8 cellular contexts compared by ENCODE assay signal in genomic region chr3:134473868-134474546, GRCh38. TPM values are rescaled to one million over a fixed set of nuclear protein-coding genes. Genes with fewer than 3 reads are reported as not detected.
DNase-seq lines count a peak whose midpoint lies in the region; ATAC-seq and TF ChIP-seq lines count a peak whose summit lies in the region.

No MANE protein-coding gene starts in this region.

- H3K4ac ChIP-seq in neuronal stem cell (ENCODE audit: low read length) = no peak overlapping the region

- H2BK15ac ChIP-seq in neuronal stem cell (ENCODE audit: low read length) = no peak overlapping the region

- peak overlapping the region; percentile 19; the same call in 1 of the 2 replicates for H3K4me2 ChIP-seq in PC-3 (ENCODE audit: low read length)
- no peak overlapping the region for H3K4me2 ChIP-seq in neuronal stem cell (ENCODE audit: insufficient read depth, low read length, poor library complexity, severe bottlenecking)

- peaks cover 26% of the 10 kb centered on the region for H3K4me1 ChIP-seq in PC-3 (ENCODE audit: insufficient read depth, low read length)
- peaks cover 3 to 4% of the 10 kb centered on the region in 2 donors for H3K4me1 ChIP-seq in neuronal stem cell (ENCODE audit: control insufficient read depth in 2 of 2, insufficient read depth in 1 of 2, low read depth in 1 of 2, low read length in 2 of 2)
- peaks cover 40% of the 10 kb centered on the region for H3K4me1 ChIP-seq in suprapubic skin

- TF ChIP-seq POLR2A in suprapubic skin (IDR thresholded peaks at IDR 0.05) = no peak

- no peak overlapping the region for H3K9ac ChIP-seq in PC-3 (ENCODE audit: low read length)
- no peak overlapping the region for H3K9ac ChIP-seq in neuronal stem cell (ENCODE audit: low read depth, low read length, poor library complexity)

- H4K20me1 ChIP-seq in PC-3 (ENCODE audit: low read length) = no peaks in the 10 kb centered on the region

- DNase-seq in GM06990 (ENCODE audit: extremely low read depth, insufficient read length) = no peak
- peak; percentile 40 for DNase-seq in HuH-7 (ENCODE audit: low spot score)
- DNase-seq in PC-3 = peak; percentile 90
- DNase-seq in activated T-cell treated with anti-CD3 and anti-CD28 coated beads, Interleukin-2, amount 50 U/mL, for 48 hours = peak; percentile 81 to 84
- peak; percentile 91 for DNase-seq in fibroblast of peridontal ligament (ENCODE audit: extremely low read depth)
- DNase-seq in neuronal stem cell (ENCODE audit: low spot score) = peak; percentile 90
- DNase-seq in suprapubic skin (ENCODE audit: low spot score in 2 of 2) = peak in 1 of 2 donors; percentile 84

- no peak overlapping the region for H3K4me3 ChIP-seq in GM06990 (replicated peaks; ENCODE audit: low read depth, low read length)
- no peak overlapping the region for H3K4me3 ChIP-seq in PC-3 (ENCODE audit: low read length)
- H3K4me3 ChIP-seq in neuronal stem cell (ENCODE audit: low read length in 2 of 2) = no peak overlapping the region
- H3K4me3 ChIP-seq in suprapubic skin = no peak overlapping the region

- H3K23ac ChIP-seq in neuronal stem cell (ENCODE audit: low read depth, low read length, poor library complexity) = no peak overlapping the region

- no peak overlapping the region for H3K14ac ChIP-seq in neuronal stem cell (ENCODE audit: low read length)

- peak; percentile 26 for ATAC-seq in PC-3
- no peak for ATAC-seq in GM19328 (IDR thresholded peaks at IDR 0.05; ENCODE audit: unreplicated experiment)

- no peak overlapping the region for H4K91ac ChIP-seq in neuronal stem cell (ENCODE audit: low read depth, low read length, poor library complexity)

- H2AK5ac ChIP-seq in neuronal stem cell (ENCODE audit: low read depth, low read length) = peak overlapping the region; percentile 25

- H2BK120ac ChIP-seq in neuronal stem cell (ENCODE audit: low read depth, low read length) = no peak overlapping the region

- no peak overlapping the region for H2AFZ ChIP-seq in PC-3 (ENCODE audit: low read length)
- H2AFZ ChIP-seq in neuronal stem cell (ENCODE audit: low read length) = peak overlapping the region; percentile 69

- TF ChIP-seq CTCF in GM06990 (IDR thresholded peaks at IDR 0.05; ENCODE audit: insufficient read depth, low read length, poor library complexity, severe bottlenecking) = peak; percentile 65
- TF ChIP-seq CTCF in PC-3 (conservative IDR thresholded peaks at IDR 0.05; ENCODE audit: low read depth, low read length) = peak; percentile 77
- peak; percentile 59 to 71 for TF ChIP-seq CTCF in suprapubic skin (IDR thresholded peaks at IDR 0.05)

- TF ChIP-seq EP300 in suprapubic skin (IDR thresholded peaks at IDR 0.05) = no peak

- BruUV-seq in PC-3 (replicated peaks; lab: Mats Ljungman, UMichigan) = no TSS peak

- H3K27me3 ChIP-seq in GM06990 (replicated peaks; ENCODE audit: control insufficient read depth, insufficient read depth, low read length) (no peaks in the 10 kb centered on the region), PC-3 (ENCODE audit: low read length) (no peaks in the 10 kb centered on the region), neuronal stem cell (ENCODE audit: control insufficient read depth in 3 of 3, insufficient read depth in 3 of 3, low read depth in 1 of 3, low read length in 3 of 3) (no peaks in the 10 kb centered on the region), suprapubic skin (no peaks in the 10 kb centered on the region)

- H3K79me2 ChIP-seq in PC-3 (ENCODE audit: low read length) = no peaks in the 10 kb centered on the region

- H3K27ac ChIP-seq in PC-3 (ENCODE audit: low read length) = no peak overlapping the region
- no peak overlapping the region for H3K27ac ChIP-seq in neuronal stem cell (replicated peaks; ENCODE audit: low read length)
- H3K27ac ChIP-seq in suprapubic skin = no peak overlapping the region

- CTCF ChIA-PET in PC-3 (lab: Charles Lee) = interaction anchor here (0.7 to 1.0 kb wide), 9 partner anchors 10 to 1066 kb away, joined by 3 to 5 read pairs (median 3); partner anchors contain the start of gene AMOTL2

- H3K79me1 ChIP-seq in neuronal stem cell (ENCODE audit: low read depth, low read length) = no peaks in the 10 kb centered on the region

- H3K9me3 ChIP-seq in PC-3 (ENCODE audit: low read length) = no peaks in the 10 kb centered on the region
- H3K9me3 ChIP-seq in neuronal stem cell (replicated peaks in 1 of 2; ENCODE audit: control insufficient read depth in 2 of 2, insufficient read depth in 1 of 2, low read depth in 1 of 2, low read length in 2 of 2) = no peaks in the 10 kb centered on the region
- no peaks in the 10 kb centered on the region for H3K9me3 ChIP-seq in suprapubic skin

- H3K36me3 ChIP-seq in GM06990 (ENCODE audit: control insufficient read depth, insufficient read depth, low read length) (peaks cover 10% of the 10 kb centered on the region), PC-3 (ENCODE audit: low read depth, low read length) (peaks cover 12% of the 10 kb centered on the region), neuronal stem cell (replicated peaks in 1 of 2; ENCODE audit: control insufficient read depth in 2 of 2, insufficient read depth in 2 of 2, low read length in 2 of 2) (peaks cover 16 to 38% of the 10 kb centered on the region in 2 donors), suprapubic skin (peaks cover 27% of the 10 kb centered on the region)

- H3K9me2 ChIP-seq in PC-3 (replicated peaks; ENCODE audit: low read length) = no peaks in the 10 kb centered on the region

- H2BK12ac ChIP-seq in neuronal stem cell (ENCODE audit: low read length) = no peak overlapping the region

- H3F3A ChIP-seq in PC-3 (ENCODE audit: low read length, unreplicated experiment) = no peaks in the 10 kb centered on the region

- H4K8ac ChIP-seq in neuronal stem cell (ENCODE audit: low read depth, low read length) = no peak overlapping the region

- H3K18ac ChIP-seq in neuronal stem cell (ENCODE audit: low read length) = peak overlapping the region; percentile 88

- no peak overlapping the region for H2BK5ac ChIP-seq in neuronal stem cell (ENCODE audit: low read length)

- intact Hi-C loops in PC-3 (cut with micrococcal nuclease) = loop anchor here (1.0 to 5.0 kb wide), 4 partner anchors 47 to 261 kb away; no protein-coding TSS in a partner anchor

- POLR2A ChIA-PET in PC-3 (lab: Charles Lee; ENCODE audit: unreplicated experiment) = interaction anchor here (0.8 kb wide), 1 partner anchor 109 kb away, joined by 3 read pairs; no protein-coding TSS in a partner anchor

- WGBS in neuronal stem cell (ENCODE audit: extremely low coverage in 2 of 2, insufficient read length in 2 of 2, insufficient replicate concordance in 1 of 2), 2 donors = no CpG with 5 or more reads among the region's 9 CpGs
- WGBS in suprapubic skin = 19% methylated on average over 9 of the region's 9 CpGs

RNA-seq across cellular contexts. Expression of gene ANAPC13, which starts 11.8 kb away (rescaled TPM):
- total RNA-seq in PC-3 (2014; rRNA removed) (19.3 and 21.0 TPM in 2 replicates), suprapubic skin (10 to 100 TPM; 20.8 to 51.2 (median 46.0) TPM)
- 68.7 TPM for polyA plus RNA-seq in neuronal stem cell (2013, experiment 1 of 2)
- polyA plus RNA-seq in neuronal stem cell (2013, experiment 2 of 2) = 68.7 TPM

RNA-seq across cellular contexts. Expression of gene CEP63, which starts 11.8 kb away (rescaled TPM):
- total RNA-seq in PC-3 (2014; rRNA removed) (15.4 and 38.1 TPM in 2 replicates), suprapubic skin (10 to 100 TPM; 14.1 to 20.8 (median 16.5) TPM)
- polyA plus RNA-seq in neuronal stem cell (2013, experiment 1 of 2) = 30.4 TPM
- 28.7 TPM for polyA plus RNA-seq in neuronal stem cell (2013, experiment 2 of 2)
